In genomic region chr3:73215286-73215685, GRCh38 we compare ENCODE assay signal across 32 cellular contexts.
DNase-seq lines count a peak whose midpoint lies in the region; ATAC-seq, FAIRE-seq and TF ChIP-seq lines count a peak whose summit lies in the region.
"Had no signal": no experiment of that assay in that cellular context is flagged by ENCODE, and none has a peak within 500 bp of the region (broad histone marks: within the 10 kb centered on the region; RNA-seq: fewer than 3 reads in every experiment).

No MANE protein-coding gene starts in this region.

- no peak overlapping the region for H3K9ac ChIP-seq in astrocyte (ENCODE audit: low read length)
- H3K9ac ChIP-seq: KMS-11, neural progenitor cell, parathyroid adenoma had no signal

- no peaks in the 10 kb centered on the region for H3K27me3 ChIP-seq in astrocyte (ENCODE audit: insufficient read depth, low read length)
- peaks cover 12% of the 10 kb centered on the region; the same call in 1 of the 2 replicates for H3K27me3 ChIP-seq in PC-9 (ENCODE audit: insufficient read depth, low read depth)
- H3K27me3 ChIP-seq: body of pancreas, esophagus muscularis mucosa, neural progenitor cell, stomach, tibial nerve had no signal

- H3K4me3 ChIP-seq in astrocyte (ENCODE audit: insufficient read depth, low read depth, low read length) (no peak overlapping the region), PC-9 (no peak overlapping the region)
- H3K4me3 ChIP-seq: body of pancreas, dorsolateral prefrontal cortex, esophagus muscularis mucosa, GM12878, left ventricle myocardium inferior, neural progenitor cell, stomach, tibial nerve had no signal

- no peak overlapping the region for H2AFZ ChIP-seq in astrocyte (ENCODE audit: low read depth, low read length)
- no peak overlapping the region for H2AFZ ChIP-seq in PC-9
- H2AFZ ChIP-seq: neural progenitor cell, parathyroid adenoma had no signal

- no peak for ATAC-seq in stimulated activated naive B cell treated with anti-CD40 and anti-IgM and Interleukin-4, amounts not matched to agents 10 μg/mL and 1 μg/mL and 100 μg/mL, for 72 hours (replicated peaks)
- no peak for ATAC-seq in omental fat pad (ENCODE audit: low FRiP score)
- ATAC-seq: activated CD4-positive, CD25-positive, alpha-beta regulatory T cell treated with anti-CD3 and anti-CD28 coated beads, Interleukin-2, amount 50 U/mL, for 24 hours; activated naive CD8-positive, alpha-beta T cell treated with anti-CD3 and anti-CD28 coated beads, Interleukin-2, amount 50 U/mL, for 24 hours; body of pancreas; GM12878; Panc1 had no signal

- H3K4me1 Mint-ChIP-seq in astrocyte (ENCODE audit: low read depth, unreplicated experiment) = peaks cover 6% of the 10 kb centered on the region
- no peaks in the 10 kb centered on the region for H3K4me1 Mint-ChIP-seq in stimulated activated naive B cell treated with anti-CD40 and anti-IgM and Interleukin-4, amounts not matched to agents 10 μg/mL and 1 μg/mL and 100 μg/mL, for 72 hours
- H3K4me1 Mint-ChIP-seq: activated naive CD8-positive, alpha-beta T cell treated with anti-CD3 and anti-CD28 coated beads, Interleukin-2, amount 50 U/mL, for 24 hours; neural progenitor cell had no signal

- H3K27ac Mint-ChIP-seq in astrocyte (ENCODE audit: unreplicated experiment) = no peak overlapping the region
- no peak overlapping the region for H3K27ac Mint-ChIP-seq in stimulated activated naive B cell treated with anti-CD40 and anti-IgM and Interleukin-4, amounts not matched to agents 10 μg/mL and 1 μg/mL and 100 μg/mL, for 72 hours
- H3K27ac Mint-ChIP-seq: activated naive CD8-positive, alpha-beta T cell treated with anti-CD3 and anti-CD28 coated beads, Interleukin-2, amount 50 U/mL, for 24 hours; CD4-positive, alpha-beta T cell; neural progenitor cell had no signal

- H3K4me2 ChIP-seq in astrocyte (ENCODE audit: low read length) (peak overlapping the region; percentile 5), PC-9 (no peak overlapping the region)
- H3K4me2 ChIP-seq: KMS-11, neural progenitor cell had no signal

- no peak for TF ChIP-seq CTCF in astrocyte (IDR thresholded peaks at IDR 0.05; ENCODE audit: insufficient read depth, low read depth, low read length)
- no peak for TF ChIP-seq CTCF in PC-9 (conservative IDR thresholded peaks at IDR 0.05)
- TF ChIP-seq CTCF in omental fat pad (IDR thresholded peaks at IDR 0.05) = no peak

- no peaks in the 10 kb centered on the region for H3K27me3 Mint-ChIP-seq in astrocyte (ENCODE audit: low read depth, unreplicated experiment)
- H3K27me3 Mint-ChIP-seq in stimulated activated naive B cell treated with anti-CD40 and anti-IgM and Interleukin-4, amounts not matched to agents 10 μg/mL and 1 μg/mL and 100 μg/mL, for 72 hours = peaks cover 3 to 6% of the 10 kb centered on the region in 2 donors

- DNase-seq in GM03348 (ENCODE audit: low spot score) = peak; percentile 60
- DNase-seq in astrocyte (ENCODE audit: low read depth) = peak; percentile 51
- DNase-seq in iris pigment epithelial cell (ENCODE audit: low read depth) = peak; percentile 3
- DNase-seq in PC-9 = no peak
- no peak for DNase-seq in stimulated activated naive B cell treated with anti-CD40 and anti-IgM and Interleukin-4, amounts not matched to agents 10 μg/mL and 1 μg/mL and 100 μg/mL, for 72 hours
- DNase-seq in omental fat pad (ENCODE audit: low spot score) = no peak
- no peak for DNase-seq in COLO829 (ENCODE audit: low spot score)
- DNase-seq: activated CD4-positive, alpha-beta T cell treated with anti-CD3 and anti-CD28 coated beads, Interleukin-2, amount 50 U/mL, for 48 hours; activated naive CD4-positive, alpha-beta T cell; activated naive CD8-positive, alpha-beta T cell treated with anti-CD3 and anti-CD28 coated beads, Interleukin-2, amount 50 U/mL, for 24 hours; body of pancreas; CD4-positive, alpha-beta T cell; dorsolateral prefrontal cortex; EL; left ventricle myocardium inferior; mesendoderm; NCI-H1417; NCI-H2029 treated with DMSO at 0.1 percent for 48 hours; NCI-H226; Right ventricle myocardium superior; small intestine; stomach had no signal

- H3K27ac ChIP-seq in astrocyte (ENCODE audit: low read depth, low read length) (peak overlapping the region; percentile 39), PC-9 (no peak overlapping the region)
- H3K27ac ChIP-seq: body of pancreas, esophagus muscularis mucosa, HL-60, KMS-11, left ventricle myocardium inferior, neural progenitor cell, parathyroid adenoma, stomach, tibial nerve had no signal

- no peak overlapping the region for H3K4me3 Mint-ChIP-seq in astrocyte (ENCODE audit: unreplicated experiment)
- H3K4me3 Mint-ChIP-seq in stimulated activated naive B cell treated with anti-CD40 and anti-IgM and Interleukin-4, amounts not matched to agents 10 μg/mL and 1 μg/mL and 100 μg/mL, for 72 hours = no peak overlapping the region
- H3K4me3 Mint-ChIP-seq: activated naive CD8-positive, alpha-beta T cell treated with anti-CD3 and anti-CD28 coated beads, Interleukin-2, amount 50 U/mL, for 24 hours; CD4-positive, alpha-beta T cell; neural progenitor cell had no signal

- peaks cover 6% of the 10 kb centered on the region for H3K9me3 Mint-ChIP-seq in astrocyte (ENCODE audit: unreplicated experiment)
- H3K9me3 Mint-ChIP-seq in stimulated activated naive B cell treated with anti-CD40 and anti-IgM and Interleukin-4, amounts not matched to agents 10 μg/mL and 1 μg/mL and 100 μg/mL, for 72 hours = peaks cover 3 to 5% of the 10 kb centered on the region in 2 donors
- H3K9me3 Mint-ChIP-seq: activated naive CD8-positive, alpha-beta T cell treated with anti-CD3 and anti-CD28 coated beads, Interleukin-2, amount 50 U/mL, for 24 hours; CD4-positive, alpha-beta T cell had no signal

- intact Hi-C loops in PC-9 (cut with micrococcal nuclease; ENCODE audit: unreplicated experiment) = no loop called here

- H4K20me1 ChIP-seq in astrocyte (ENCODE audit: insufficient read depth, low read length) (no peaks in the 10 kb centered on the region), PC-9 (ENCODE audit: insufficient read depth) (no peaks in the 10 kb centered on the region)

- H3K9me2 ChIP-seq in PC-9 (ENCODE audit: insufficient read depth) = no peaks in the 10 kb centered on the region

- H3K36me3 Mint-ChIP-seq in astrocyte (ENCODE audit: low read depth, unreplicated experiment) = no peaks in the 10 kb centered on the region
- H3K36me3 Mint-ChIP-seq in stimulated activated naive B cell treated with anti-CD40 and anti-IgM and Interleukin-4, amounts not matched to agents 10 μg/mL and 1 μg/mL and 100 μg/mL, for 72 hours = no peaks in the 10 kb centered on the region
- H3K36me3 Mint-ChIP-seq: neural progenitor cell had no signal

- peak; percentile 13 for FAIRE-seq in astrocyte (lab: Jason Lieb, UNC)
- FAIRE-seq: GM12878, H54, small intestine had no signal

- H3K9me3 ChIP-seq in astrocyte (ENCODE audit: insufficient read depth, low read depth, low read length) = no peaks in the 10 kb centered on the region
- no peaks in the 10 kb centered on the region for H3K9me3 ChIP-seq in PC-9 (ENCODE audit: insufficient read depth, low read depth)
- H3K9me3 ChIP-seq: body of pancreas, esophagus muscularis mucosa, left ventricle myocardium inferior, stomach, tibial nerve had no signal

- BruUV-seq in PC-9 (replicated peaks; lab: Mats Ljungman, UMichigan) = no TSS peak

- H3K4me1 ChIP-seq in astrocyte (ENCODE audit: insufficient read depth, low read length) (peaks cover 3% of the 10 kb centered on the region), PC-9 (replicated peaks; ENCODE audit: insufficient read depth) (no peaks in the 10 kb centered on the region)
- H3K4me1 ChIP-seq: body of pancreas, left ventricle myocardium inferior, neural progenitor cell, parathyroid adenoma, stomach, tibial nerve had no signal

- H3K79me2 ChIP-seq in astrocyte (ENCODE audit: insufficient read depth, low read length) (no peaks in the 10 kb centered on the region), PC-9 (ENCODE audit: low read depth) (no peaks in the 10 kb centered on the region)
- H3K79me2 ChIP-seq: parathyroid adenoma had no signal

- CTCF ChIA-PET in PC-9 (lab: Charles Lee) = no interaction called here

- POLR2A ChIA-PET in PC-9 (lab: Charles Lee; ENCODE audit: unreplicated experiment) = no interaction called here

- H3K36me3 ChIP-seq in astrocyte (ENCODE audit: insufficient read depth, low read length) (no peaks in the 10 kb centered on the region), PC-9 (ENCODE audit: low read depth) (no peaks in the 10 kb centered on the region)
- H3K36me3 ChIP-seq: esophagus muscularis mucosa, left ventricle myocardium inferior, neural progenitor cell, stomach, tibial nerve had no signal

- H3F3A ChIP-seq in PC-9 (ENCODE audit: insufficient read depth, low read depth) = no peaks in the 10 kb centered on the region

Comparison
In these comparisons a context has a peak if more than half of its experiments do, and no peak if none do; other contexts are left out.
1. DNase-seq: peak in GM03348 (single experiment), astrocyte (single experiment) and iris pigment epithelial cell (single experiment); none in PC-9 (0 of 2), stimulated activated naive B cell treated with anti-CD40 and anti-IgM and Interleukin-4, amounts not matched to agents 10 μg/mL and 1 μg/mL and 100 μg/mL, for 72 hours (single experiment), omental fat pad (single experiment) and COLO829 (single experiment).